Comparison of ENCODE assay signal across 12 cellular contexts in genomic region chr6:138719011-138719635, GRCh38. TPM values are rescaled to one million over a fixed set of nuclear protein-coding genes. Genes with fewer than 3 reads are reported as not detected.
A peak's percentile ranks its signal among the peaks of the same experiment; 100 is the strongest.
DNase-seq lines count a peak whose midpoint lies in the region; ATAC-seq, FAIRE-seq and TF ChIP-seq lines count a peak whose summit lies in the region.
"Had no signal": no experiment of that assay in that cellular context is flagged by ENCODE, and none has a peak within 500 bp of the region (broad histone marks: within the 10 kb centered on the region; RNA-seq: fewer than 3 reads in every experiment).

No MANE protein-coding gene starts in this region.

- H3K4me1 ChIP-seq in astrocyte (ENCODE audit: insufficient read depth, low read length) (peaks cover 17% of the 10 kb centered on the region), right cardiac atrium (ENCODE audit: control insufficient read depth, insufficient read depth, low read length) (peaks cover 4% of the 10 kb centered on the region), spleen (peaks cover 0 to 24% (median 8%) of the 10 kb centered on the region in 6 donors)

- no peak for FAIRE-seq in astrocyte (lab: Jason Lieb, UNC)
- FAIRE-seq: frontal cortex had no signal

- H3K27ac ChIP-seq in astrocyte (ENCODE audit: low read depth, low read length), result no peak overlapping the region
- H3K27ac ChIP-seq in right cardiac atrium (ENCODE audit: low read length), result peak overlapping the region; percentile 17
- H3K27ac ChIP-seq in spleen, result peak overlapping the region in 7 of 8 donors; percentile 4 to 74 (median 70)

- WGBS in right cardiac atrium, result 51% methylated on average over 3 of the region's 3 CpGs
- WGBS in spleen, 5 donors, result 48 to 61% (median 58%) methylated on average over 3 of the region's 3 CpGs

- no peaks in the 10 kb centered on the region for H3K27me3 Mint-ChIP-seq in astrocyte (ENCODE audit: low read depth, unreplicated experiment)
- peaks cover 11% of the 10 kb centered on the region for H3K27me3 Mint-ChIP-seq in activated naive CD8-positive, alpha-beta T cell treated with anti-CD3 and anti-CD28 coated beads for 36 hours

- peaks cover 4% of the 10 kb centered on the region for H3K9me3 Mint-ChIP-seq in astrocyte (ENCODE audit: unreplicated experiment)
- H3K9me3 Mint-ChIP-seq in activated naive CD8-positive, alpha-beta T cell treated with anti-CD3 and anti-CD28 coated beads for 36 hours, result peaks cover 4% of the 10 kb centered on the region

- H3K27ac Mint-ChIP-seq in astrocyte (ENCODE audit: unreplicated experiment), result no peak overlapping the region
- H3K27ac Mint-ChIP-seq in activated naive CD8-positive, alpha-beta T cell treated with anti-CD3 and anti-CD28 coated beads for 36 hours, result no peak overlapping the region
- H3K27ac Mint-ChIP-seq: GM23338 had no signal

- H3K4me1 Mint-ChIP-seq in astrocyte (ENCODE audit: low read depth, unreplicated experiment), result peaks cover 17% of the 10 kb centered on the region
- H3K4me1 Mint-ChIP-seq in activated naive CD8-positive, alpha-beta T cell treated with anti-CD3 and anti-CD28 coated beads for 36 hours, result no peaks in the 10 kb centered on the region
- H3K4me1 Mint-ChIP-seq: central memory CD8-positive, alpha-beta T cell had no signal

- H3K36me3 ChIP-seq in astrocyte (ENCODE audit: insufficient read depth, low read length), result no peaks in the 10 kb centered on the region
- no peaks in the 10 kb centered on the region for H3K36me3 ChIP-seq in spleen

- H3K4me3 ChIP-seq in astrocyte (ENCODE audit: insufficient read depth, low read depth, low read length) (no peak overlapping the region), right cardiac atrium (ENCODE audit: low read length) (no peak overlapping the region), spleen (no peak overlapping the region)
- H3K4me3 ChIP-seq: GM23338 had no signal

- H3K79me2 ChIP-seq in astrocyte (ENCODE audit: insufficient read depth, low read length), result no peaks in the 10 kb centered on the region

- no peaks in the 10 kb centered on the region for H3K36me3 Mint-ChIP-seq in astrocyte (ENCODE audit: low read depth, unreplicated experiment)
- no peaks in the 10 kb centered on the region for H3K36me3 Mint-ChIP-seq in activated naive CD8-positive, alpha-beta T cell treated with anti-CD3 and anti-CD28 coated beads for 36 hours

- peak; percentile 33 for DNase-seq in KBM-7
- DNase-seq in astrocyte (ENCODE audit: low read depth), result peak; percentile 47
- DNase-seq in right cardiac atrium, result no peak
- DNase-seq in spleen, result no peak
- DNase-seq in activated naive CD8-positive, alpha-beta T cell treated with anti-CD3 and anti-CD28 coated beads for 36 hours, result no peak
- DNase-seq in NK-92 treated with Interleukin-12 subunit alpha and Interleukin-12 subunit beta, amount 100 ng/mL, for 24 hours (lab: John Stamatoyannopoulos, UW), result no peak
- DNase-seq: activated CD4-positive, alpha-beta T cell treated with anti-CD3 and anti-CD28 coated beads for 48 hours; NCI-H1694 had no signal

- ATAC-seq in right cardiac atrium (peak; percentile 31 to 32), GM21515 (IDR thresholded peaks at IDR 0.05; ENCODE audit: unreplicated experiment) (no peak)
- ATAC-seq: GM23338 had no signal

- no peak overlapping the region for H3K4me3 Mint-ChIP-seq in astrocyte (ENCODE audit: unreplicated experiment)
- H3K4me3 Mint-ChIP-seq in activated naive CD8-positive, alpha-beta T cell treated with anti-CD3 and anti-CD28 coated beads for 36 hours, result no peak overlapping the region
- H3K4me3 Mint-ChIP-seq: central memory CD8-positive, alpha-beta T cell; GM23338 had no signal

- no peaks in the 10 kb centered on the region for H4K20me1 ChIP-seq in astrocyte (ENCODE audit: insufficient read depth, low read length)

- TF ChIP-seq POLR2A in spleen (IDR thresholded peaks at IDR 0.05), result no peak

- no peaks in the 10 kb centered on the region for H3K9me3 ChIP-seq in astrocyte (ENCODE audit: insufficient read depth, low read depth, low read length)
- H3K9me3 ChIP-seq in right cardiac atrium (ENCODE audit: control insufficient read depth, low read length), result no peaks in the 10 kb centered on the region
- H3K9me3 ChIP-seq in spleen, result peaks cover 0 to 13% (median 11%) of the 10 kb centered on the region in 8 donors

- no peak overlapping the region for H3K9ac ChIP-seq in astrocyte (ENCODE audit: low read length)

- intact Hi-C loops in right cardiac atrium (cut with DNase I) (no loop called here), spleen (cut with DNase I; ENCODE audit: low total_unique reads) (no loop called here)

- no peak overlapping the region for H3K4me2 ChIP-seq in astrocyte (ENCODE audit: low read length)
- H3K4me2 ChIP-seq: GM23338 had no signal

- H3K27me3 ChIP-seq in astrocyte (ENCODE audit: insufficient read depth, low read length), result no peaks in the 10 kb centered on the region
- no peaks in the 10 kb centered on the region for H3K27me3 ChIP-seq in right cardiac atrium (ENCODE audit: control insufficient read depth, insufficient read depth)
- no peaks in the 10 kb centered on the region for H3K27me3 ChIP-seq in spleen (replicated peaks in 1 of 7)

- in situ Hi-C loops in KBM-7 (cut with MboI; ENCODE audit: low pct_unique_long_range_greater_than_20kb, low sequenced_read_pairs), result no loop called here

- H2AFZ ChIP-seq in astrocyte (ENCODE audit: low read depth, low read length), result no peak overlapping the region
- H2AFZ ChIP-seq: GM23338 had no signal

- TF ChIP-seq CTCF in astrocyte (IDR thresholded peaks at IDR 0.05; ENCODE audit: insufficient read depth, low read depth, low read length) (no peak), spleen (IDR thresholded peaks at IDR 0.05 in 8 of 11, conservative IDR thresholded peaks at IDR 0.05 in 3 of 11) (no peak)

RNA-seq across cellular contexts. Expression of gene CCDC28A, which starts 54.4 kb away (rescaled TPM):
- total RNA-seq in astrocyte, result 9.3 and 9.5 TPM in 2 replicates
- 10 to 100 TPM in 1 of 4 donors, 1 to 10 TPM in 3; 6.7 to 11.6 (median 9.7) TPM for total RNA-seq in right cardiac atrium
- polyA plus RNA-seq in right cardiac atrium, result 13.4 TPM
- total RNA-seq in spleen, result 10 to 100 TPM; 20.0 to 36.9 (median 28.9) TPM
- polyA plus RNA-seq in spleen, result 10 to 100 TPM; 35.3 to 43.9 (median 43.0) TPM
- total RNA-seq in activated naive CD8-positive, alpha-beta T cell treated with anti-CD3 and anti-CD28 coated beads for 36 hours, result 10 to 100 TPM; 15.5 to 16.6 TPM

Comparison
In these comparisons a context has a peak if more than half of its experiments do, and no peak if none do; other contexts are left out.
1. DNase-seq: peak in KBM-7 (single experiment) and astrocyte (single experiment); none in right cardiac atrium (0 of 3), spleen (single experiment), activated naive CD8-positive, alpha-beta T cell treated with anti-CD3 and anti-CD28 coated beads for 36 hours (single experiment) and NK-92 treated with Interleukin-12 subunit alpha and Interleukin-12 subunit beta, amount 100 ng/mL, for 24 hours (single experiment).